Comparison of ENCODE assay signal across 12 cellular contexts in the genomic region with DNA sequence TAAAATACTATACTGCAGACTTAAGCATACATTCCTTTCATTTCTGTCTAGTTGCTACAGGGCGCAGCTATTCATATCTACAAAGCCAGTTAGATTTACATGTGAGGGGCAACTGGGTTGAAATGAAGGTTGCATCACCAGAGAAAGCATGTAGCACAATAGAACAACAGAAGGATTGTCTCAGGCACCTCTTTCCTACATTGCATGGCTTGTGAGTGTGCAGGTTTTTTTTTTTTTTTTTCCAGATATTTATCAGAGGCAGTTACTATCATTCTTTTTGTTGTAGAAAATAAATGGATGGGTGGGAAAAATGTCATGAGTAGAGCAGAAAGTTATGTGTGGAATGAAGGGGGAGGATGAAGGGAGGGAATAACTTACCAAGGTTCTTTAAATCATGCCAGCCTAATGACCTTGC.
DNase-seq lines count a peak whose midpoint lies in the region; ATAC-seq and TF ChIP-seq lines count a peak whose summit lies in the region.
"Had no signal": no experiment of that assay in that cellular context is flagged by ENCODE, and none has a peak within 500 bp of the region (broad histone marks: within the 10 kb centered on the region; RNA-seq: fewer than 3 reads in every experiment).

No MANE protein-coding gene starts in this region.

- H3K9me2 ChIP-seq in PC-3 (replicated peaks; ENCODE audit: low read length): no peaks in the 10 kb centered on the region

- H3K4me3 ChIP-seq in PC-3 (ENCODE audit: low read length) (no peak overlapping the region), fibroblast of lung (replicated peaks in 1 of 4; ENCODE audit: control extremely low read depth in 1 of 4, insufficient read depth in 1 of 4, low read depth in 3 of 4, low read length in 4 of 4) (no peak overlapping the region), mucosa of descending colon (no peak overlapping the region)
- H3K4me3 ChIP-seq in naive thymus-derived CD4-positive, alpha-beta T cell (ENCODE audit: low read length): no peak overlapping the region
- H3K4me3 ChIP-seq: uterus had no signal

- POLR2A ChIA-PET in PC-3 (lab: Charles Lee; ENCODE audit: unreplicated experiment): interaction anchor here (0.6 kb wide), 1 partner anchor 12 kb away, joined by 5 read pairs; no protein-coding TSS in a partner anchor
- POLR2A ChIA-PET in naive thymus-derived CD4-positive, alpha-beta T cell (lab: Charles Lee): no interaction called here
- POLR2A ChIA-PET in activated CD4-positive, alpha-beta memory T cell treated with anti-CD3 and anti-CD28 coated beads, Interleukin-2, amount 10 ng/mL, durations not matched to agents 7 days and 5 days (lab: Charles Lee): no interaction called here

- H3K27ac Mint-ChIP-seq in osteocyte (ENCODE audit: unreplicated experiment): peak overlapping the region; percentile 70
- no peak overlapping the region for H3K27ac Mint-ChIP-seq in naive thymus-derived CD4-positive, alpha-beta T cell
- H3K27ac Mint-ChIP-seq in activated CD4-positive, alpha-beta memory T cell treated with anti-CD3 and anti-CD28 coated beads, Interleukin-2, amount 10 ng/mL, durations not matched to agents 7 days and 5 days: no peak overlapping the region
- H3K27ac Mint-ChIP-seq: activated naive CD4-positive, alpha-beta T cell treated with anti-CD3 and anti-CD28 coated beads, Interleukin-2, amount 50 U/mL, for 72 hours had no signal

- H3K27me3 ChIP-seq in PC-3 (ENCODE audit: low read length): no peaks in the 10 kb centered on the region
- H3K27me3 ChIP-seq in fibroblast of lung (ENCODE audit: control insufficient read depth, insufficient read depth, low read length): no peaks in the 10 kb centered on the region
- no peaks in the 10 kb centered on the region for H3K27me3 ChIP-seq in naive thymus-derived CD4-positive, alpha-beta T cell (ENCODE audit: control insufficient read depth in 2 of 2, insufficient read depth in 2 of 2, low read length in 2 of 2)
- H3K27me3 ChIP-seq: uterus had no signal

- no peaks in the 10 kb centered on the region for H3K36me3 ChIP-seq in PC-3 (ENCODE audit: low read depth, low read length)
- H3K36me3 ChIP-seq in fibroblast of lung (ENCODE audit: control insufficient read depth, insufficient read depth, low read length): no peaks in the 10 kb centered on the region
- no peaks in the 10 kb centered on the region for H3K36me3 ChIP-seq in naive thymus-derived CD4-positive, alpha-beta T cell (ENCODE audit: control insufficient read depth in 2 of 3, insufficient read depth in 3 of 3, low read length in 3 of 3)
- H3K36me3 ChIP-seq in mucosa of descending colon (ENCODE audit: low read depth): no peaks in the 10 kb centered on the region
- H3K36me3 ChIP-seq: uterus had no signal

- H3K79me2 ChIP-seq in PC-3 (ENCODE audit: low read length): no peaks in the 10 kb centered on the region
- no peaks in the 10 kb centered on the region for H3K79me2 ChIP-seq in fibroblast of lung (ENCODE audit: control insufficient read depth, insufficient read depth, low read length)

- DNase-seq in GM04504 (ENCODE audit: low read depth) (peak; percentile 48), PC-3 (peak; percentile 39), fibroblast of lung (ENCODE audit: low read depth in 2 of 2) (peak; percentile 2 to 91), osteocyte (ENCODE audit: extremely low spot score, unreplicated experiment) (no peak), GDM1 (lab: John Stamatoyannopoulos, UW) (no peak), mucosa of descending colon (no peak)
- DNase-seq in naive thymus-derived CD4-positive, alpha-beta T cell: no peak
- no peak for DNase-seq in activated CD4-positive, alpha-beta memory T cell treated with anti-CD3 and anti-CD28 coated beads, Interleukin-2, amount 10 ng/mL, durations not matched to agents 7 days and 5 days
- DNase-seq: activated CD4-positive, CD25-positive, alpha-beta regulatory T cell treated with anti-CD3 and anti-CD28 coated beads, Interleukin-2, amount 50 U/mL, for 72 hours; DMS79; uterus had no signal

- H4K20me1 ChIP-seq in PC-3 (ENCODE audit: low read length): no peaks in the 10 kb centered on the region
- no peaks in the 10 kb centered on the region for H4K20me1 ChIP-seq in fibroblast of lung (ENCODE audit: control insufficient read depth, extremely low read depth, insufficient read depth, low read length)

- H3F3A ChIP-seq in PC-3 (ENCODE audit: low read length, unreplicated experiment): no peaks in the 10 kb centered on the region

- CTCF ChIA-PET in PC-3 (lab: Charles Lee): no interaction called here
- CTCF ChIA-PET in naive thymus-derived CD4-positive, alpha-beta T cell (lab: Charles Lee): no interaction called here
- CTCF ChIA-PET in activated CD4-positive, alpha-beta memory T cell treated with anti-CD3 and anti-CD28 coated beads, Interleukin-2, amount 10 ng/mL, durations not matched to agents 7 days and 5 days (lab: Charles Lee): no interaction called here

- H3K4me1 ChIP-seq in PC-3 (ENCODE audit: insufficient read depth, low read length) (no peaks in the 10 kb centered on the region; the same call in 1 of the 2 replicates), fibroblast of lung (ENCODE audit: control insufficient read depth, extremely low read depth, insufficient read depth, low read length) (no peaks in the 10 kb centered on the region), mucosa of descending colon (ENCODE audit: low read depth) (no peaks in the 10 kb centered on the region)
- no peaks in the 10 kb centered on the region for H3K4me1 ChIP-seq in naive thymus-derived CD4-positive, alpha-beta T cell (ENCODE audit: control insufficient read depth in 2 of 2, insufficient read depth in 2 of 2, low read length in 2 of 2)
- H3K4me1 ChIP-seq: uterus had no signal

- intact Hi-C loops in PC-3 (cut with micrococcal nuclease): no loop called here
- intact Hi-C loops in naive thymus-derived CD4-positive, alpha-beta T cell (cut with micrococcal nuclease): no loop called here
- intact Hi-C loops in mucosa of descending colon (cut with DNase I, micrococcal nuclease): no loop called here

- TF ChIP-seq CTCF in PC-3 (conservative IDR thresholded peaks at IDR 0.05; ENCODE audit: low read depth, low read length) (no peak), fibroblast of lung (conservative IDR thresholded peaks at IDR 0.05 in 1 of 2, IDR thresholded peaks at IDR 0.05 in 1 of 2; ENCODE audit: low read depth in 1 of 2, low read length in 2 of 2) (no peak), osteocyte (IDR thresholded peaks at IDR 0.05) (no peak), mucosa of descending colon (IDR thresholded peaks at IDR 0.05) (no peak)

- no TSS peak for BruUV-seq in PC-3 (replicated peaks; lab: Mats Ljungman, UMichigan)

- H3K27ac ChIP-seq in PC-3 (ENCODE audit: low read length): no peak overlapping the region
- no peak overlapping the region for H3K27ac ChIP-seq in fibroblast of lung (ENCODE audit: insufficient read depth, low read length)
- H3K27ac ChIP-seq in naive thymus-derived CD4-positive, alpha-beta T cell (ENCODE audit: low read depth, low read length): no peak overlapping the region
- H3K27ac ChIP-seq: uterus had no signal

- peaks cover 33% of the 10 kb centered on the region for H3K4me1 Mint-ChIP-seq in osteocyte (ENCODE audit: unreplicated experiment)
- H3K4me1 Mint-ChIP-seq in naive thymus-derived CD4-positive, alpha-beta T cell: no peaks in the 10 kb centered on the region
- no peaks in the 10 kb centered on the region for H3K4me1 Mint-ChIP-seq in activated CD4-positive, alpha-beta memory T cell treated with anti-CD3 and anti-CD28 coated beads, Interleukin-2, amount 10 ng/mL, durations not matched to agents 7 days and 5 days

- no peak overlapping the region for H2AFZ ChIP-seq in PC-3 (ENCODE audit: low read length)
- no peak overlapping the region for H2AFZ ChIP-seq in fibroblast of lung (ENCODE audit: low read length)

- H3K27me3 Mint-ChIP-seq in osteocyte (ENCODE audit: unreplicated experiment): no peaks in the 10 kb centered on the region
- no peaks in the 10 kb centered on the region for H3K27me3 Mint-ChIP-seq in naive thymus-derived CD4-positive, alpha-beta T cell
- H3K27me3 Mint-ChIP-seq in activated CD4-positive, alpha-beta memory T cell treated with anti-CD3 and anti-CD28 coated beads, Interleukin-2, amount 10 ng/mL, durations not matched to agents 7 days and 5 days: no peaks in the 10 kb centered on the region

- H3K4me3 Mint-ChIP-seq in osteocyte (ENCODE audit: unreplicated experiment): no peak overlapping the region
- H3K4me3 Mint-ChIP-seq in naive thymus-derived CD4-positive, alpha-beta T cell: no peak overlapping the region
- no peak overlapping the region for H3K4me3 Mint-ChIP-seq in activated CD4-positive, alpha-beta memory T cell treated with anti-CD3 and anti-CD28 coated beads, Interleukin-2, amount 10 ng/mL, durations not matched to agents 7 days and 5 days

- H3K9me3 ChIP-seq in PC-3 (ENCODE audit: low read length) (no peaks in the 10 kb centered on the region), fibroblast of lung (ENCODE audit: control insufficient read depth, insufficient read depth, low read depth, low read length) (no peaks in the 10 kb centered on the region), mucosa of descending colon (no peaks in the 10 kb centered on the region)
- H3K9me3 ChIP-seq in naive thymus-derived CD4-positive, alpha-beta T cell (ENCODE audit: control insufficient read depth in 2 of 3, low read length in 3 of 3): no peaks in the 10 kb centered on the region
- H3K9me3 ChIP-seq: uterus had no signal

- H3K36me3 Mint-ChIP-seq in osteocyte (ENCODE audit: unreplicated experiment): no peaks in the 10 kb centered on the region
- H3K36me3 Mint-ChIP-seq in naive thymus-derived CD4-positive, alpha-beta T cell: no peaks in the 10 kb centered on the region
- H3K36me3 Mint-ChIP-seq in activated CD4-positive, alpha-beta memory T cell treated with anti-CD3 and anti-CD28 coated beads, Interleukin-2, amount 10 ng/mL, durations not matched to agents 7 days and 5 days (ENCODE audit: low read depth): no peaks in the 10 kb centered on the region
- H3K36me3 Mint-ChIP-seq: activated naive CD4-positive, alpha-beta T cell treated with anti-CD3 and anti-CD28 coated beads, Interleukin-2, amount 50 U/mL, for 72 hours had no signal

- no peaks in the 10 kb centered on the region for H3K9me3 Mint-ChIP-seq in osteocyte (ENCODE audit: unreplicated experiment)
- peaks cover 0 to 10% (median 0%) of the 10 kb centered on the region in 11 donors for H3K9me3 Mint-ChIP-seq in naive thymus-derived CD4-positive, alpha-beta T cell
- H3K9me3 Mint-ChIP-seq in activated CD4-positive, alpha-beta memory T cell treated with anti-CD3 and anti-CD28 coated beads, Interleukin-2, amount 10 ng/mL, durations not matched to agents 7 days and 5 days: no peaks in the 10 kb centered on the region

- peak; percentile 27; the same call in 1 of the 2 replicates for ATAC-seq in PC-3
- ATAC-seq in naive thymus-derived CD4-positive, alpha-beta T cell: no peak
- no peak for ATAC-seq in mucosa of descending colon
- ATAC-seq: activated naive CD4-positive, alpha-beta T cell treated with anti-CD3 and anti-CD28 coated beads, Interleukin-2, amount 50 U/mL, for 72 hours had no signal

- H3K4me2 ChIP-seq in PC-3 (ENCODE audit: low read length) (peak overlapping the region; percentile 14; the same call in 1 of the 2 replicates), fibroblast of lung (ENCODE audit: extremely low read depth, insufficient read depth, low read length) (no peak overlapping the region)

- H3K9ac ChIP-seq in PC-3 (ENCODE audit: low read length) (no peak overlapping the region), fibroblast of lung (ENCODE audit: insufficient read depth, low read length) (no peak overlapping the region)

Comparison
In these comparisons a context has a peak if more than half of its experiments do, and no peak if none do; other contexts are left out.
1. DNase-seq: peak in GM04504 (single experiment), PC-3 (single experiment) and fibroblast of lung (2 of 2); none in osteocyte (single experiment), naive thymus-derived CD4-positive, alpha-beta T cell (0 of 9), activated CD4-positive, alpha-beta memory T cell treated with anti-CD3 and anti-CD28 coated beads, Interleukin-2, amount 10 ng/mL, durations not matched to agents 7 days and 5 days (single experiment), GDM1 (single experiment) and mucosa of descending colon (0 of 3).